Comparison of ENCODE assay signal across 17 cellular contexts in genomic region chr1:234620786-234621468, GRCh38. TPM values are rescaled to one million over a fixed set of nuclear protein-coding genes. Genes with fewer than 3 reads are reported as not detected.
DNase-seq lines count a peak whose midpoint lies in the region; ATAC-seq and TF ChIP-seq lines count a peak whose summit lies in the region.
"Had no signal": no experiment of that assay in that cellular context is flagged by ENCODE, and none has a peak within 500 bp of the region (broad histone marks: within the 10 kb centered on the region; RNA-seq: fewer than 3 reads in every experiment).

No MANE protein-coding gene starts in this region.

- H2BK120ac ChIP-seq in neuronal stem cell (ENCODE audit: low read depth, low read length), result no peak overlapping the region

- H3K4ac ChIP-seq in neuronal stem cell (ENCODE audit: low read length), result no peak overlapping the region

- H3K27ac Mint-ChIP-seq in type B pancreatic cell (peak overlapping the region; percentile 78), GM23338 (no peak overlapping the region)
- H3K27ac Mint-ChIP-seq: activated CD4-positive, alpha-beta T cell treated with anti-CD3 and anti-CD28 coated beads, Interleukin-2, amount 10 ng/mL, durations not matched to agents 7 days and 5 days; endodermal cell had no signal

- H2BK15ac ChIP-seq in neuronal stem cell (ENCODE audit: low read length), result no peak overlapping the region

- H3K27ac ChIP-seq in SJCRH30 (peak overlapping the region; percentile 90), epithelial cell of prostate (peak overlapping the region; percentile 91), neuronal stem cell (replicated peaks; ENCODE audit: low read length) (no peak overlapping the region), GM23338 (ENCODE audit: low read depth) (no peak overlapping the region)
- H3K27ac ChIP-seq: BLaER1 had no signal

- H3K36me3 ChIP-seq in SJCRH30 (no peaks in the 10 kb centered on the region), neuronal stem cell (replicated peaks in 1 of 2; ENCODE audit: control insufficient read depth in 2 of 2, insufficient read depth in 2 of 2, low read length in 2 of 2) (no peaks in the 10 kb centered on the region), GM23338 (ENCODE audit: insufficient read depth) (no peaks in the 10 kb centered on the region), MG63 (no peaks in the 10 kb centered on the region)
- H3K36me3 ChIP-seq: BLaER1 had no signal

- no peak for ATAC-seq in GM23338
- no peak for ATAC-seq in GM21825 (IDR thresholded peaks at IDR 0.05; ENCODE audit: unreplicated experiment)
- ATAC-seq: naive thymus-derived CD8-positive, alpha-beta T cell had no signal

- H3K9me2 ChIP-seq in GM23338 (ENCODE audit: insufficient read depth), result no peaks in the 10 kb centered on the region

- no peaks in the 10 kb centered on the region for H3K79me1 ChIP-seq in neuronal stem cell (ENCODE audit: low read depth, low read length)

- H2AK5ac ChIP-seq in neuronal stem cell (ENCODE audit: low read depth, low read length), result no peak overlapping the region

- H3K4me2 ChIP-seq in neuronal stem cell (ENCODE audit: insufficient read depth, low read length, poor library complexity, severe bottlenecking) (no peak overlapping the region), GM23338 (no peak overlapping the region)

- H3K4me1 ChIP-seq in SJCRH30, result peaks cover 56% of the 10 kb centered on the region
- peaks cover 19 to 28% of the 10 kb centered on the region in 2 donors for H3K4me1 ChIP-seq in neuronal stem cell (ENCODE audit: control insufficient read depth in 2 of 2, insufficient read depth in 1 of 2, low read depth in 1 of 2, low read length in 2 of 2)
- peaks cover 34% of the 10 kb centered on the region for H3K4me1 ChIP-seq in GM23338 (ENCODE audit: insufficient read depth)

- H3K4me1 Mint-ChIP-seq in type B pancreatic cell (ENCODE audit: unreplicated experiment) (peaks cover 68% of the 10 kb centered on the region), GM23338 (peaks cover 49% of the 10 kb centered on the region)

- no peaks in the 10 kb centered on the region for H3K79me2 ChIP-seq in GM23338 (replicated peaks; ENCODE audit: insufficient read depth)

- H3K9me3 Mint-ChIP-seq in type B pancreatic cell, result no peaks in the 10 kb centered on the region
- no peaks in the 10 kb centered on the region for H3K9me3 Mint-ChIP-seq in GM23338
- H3K9me3 Mint-ChIP-seq: activated CD4-positive, alpha-beta T cell treated with anti-CD3 and anti-CD28 coated beads, Interleukin-2, amount 10 ng/mL, durations not matched to agents 7 days and 5 days; endodermal cell; H9; naive thymus-derived CD8-positive, alpha-beta T cell had no signal

- WGBS in neuronal stem cell (ENCODE audit: extremely low coverage in 2 of 2, insufficient read length in 2 of 2, insufficient replicate concordance in 1 of 2), 2 donors, result no CpG with 5 or more reads among the region's 5 CpGs

- H3K27me3 Mint-ChIP-seq in type B pancreatic cell, result no peaks in the 10 kb centered on the region
- peaks cover 4% of the 10 kb centered on the region for H3K27me3 Mint-ChIP-seq in GM23338 (ENCODE audit: insufficient read depth, low read depth, poor library complexity)
- H3K27me3 Mint-ChIP-seq: activated CD4-positive, alpha-beta T cell treated with anti-CD3 and anti-CD28 coated beads, Interleukin-2, amount 10 ng/mL, durations not matched to agents 7 days and 5 days; naive thymus-derived CD8-positive, alpha-beta T cell had no signal

- H4K20me1 ChIP-seq in GM23338 (replicated peaks; ENCODE audit: insufficient read depth), result no peaks in the 10 kb centered on the region
- H4K20me1 ChIP-seq: BLaER1 had no signal

- no peak for DNase-seq in SJCRH30
- DNase-seq in epithelial cell of prostate (ENCODE audit: low read depth, low spot score), result no peak
- no peak for DNase-seq in neuronal stem cell (ENCODE audit: low spot score)
- DNase-seq in type B pancreatic cell (ENCODE audit: extremely low spot score, unreplicated experiment), result no peak
- DNase-seq in GM23338 (ENCODE audit: low spot score), result no peak
- no peak for DNase-seq in MG63
- DNase-seq: activated CD4-positive, alpha-beta T cell treated with anti-CD3 and anti-CD28 coated beads, Interleukin-2, amount 10 ng/mL, durations not matched to agents 7 days and 5 days; activated naive CD4-positive, alpha-beta T cell treated with anti-CD3 and anti-CD28 coated beads, Interleukin-2, amount 50 U/mL, for 16 hours; activated T-cell treated with anti-CD3 and anti-CD28 coated beads for 4 hours; endodermal cell; H9; naive thymus-derived CD8-positive, alpha-beta T cell; OCI-M1; stimulated activated CD8-positive, alpha-beta memory T cell treated with anti-CD3 and anti-CD28 coated beads, Interleukin-4, amount 100 ng/mL, for 48 hours; testis had no signal

- H3K4me3 Mint-ChIP-seq in type B pancreatic cell, result no peak overlapping the region
- H3K4me3 Mint-ChIP-seq in GM23338, result no peak overlapping the region
- H3K4me3 Mint-ChIP-seq: activated CD4-positive, alpha-beta T cell treated with anti-CD3 and anti-CD28 coated beads, Interleukin-2, amount 10 ng/mL, durations not matched to agents 7 days and 5 days; endodermal cell; H9; naive thymus-derived CD8-positive, alpha-beta T cell had no signal

- H3K18ac ChIP-seq in neuronal stem cell (ENCODE audit: low read length), result peak overlapping the region; percentile 51

- H3K36me3 Mint-ChIP-seq in type B pancreatic cell (no peaks in the 10 kb centered on the region), GM23338 (ENCODE audit: low read depth) (no peaks in the 10 kb centered on the region)
- H3K36me3 Mint-ChIP-seq: naive thymus-derived CD8-positive, alpha-beta T cell had no signal

- TF ChIP-seq CTCF in type B pancreatic cell (conservative IDR thresholded peaks at IDR 0.05) (no peak), GM23338 (conservative IDR thresholded peaks at IDR 0.05; ENCODE audit: low read depth in 2 of 2) (no peak)

- no peak overlapping the region for H4K8ac ChIP-seq in neuronal stem cell (ENCODE audit: low read depth, low read length)

- H2BK12ac ChIP-seq in neuronal stem cell (ENCODE audit: low read length), result no peak overlapping the region

- no peak overlapping the region for H2BK5ac ChIP-seq in neuronal stem cell (ENCODE audit: low read length)

- H3K23ac ChIP-seq in neuronal stem cell (ENCODE audit: low read depth, low read length, poor library complexity), result no peak overlapping the region

- no peak overlapping the region for H3K14ac ChIP-seq in neuronal stem cell (ENCODE audit: low read length)

- no peak overlapping the region for H3K9ac ChIP-seq in neuronal stem cell (ENCODE audit: low read depth, low read length, poor library complexity)
- H3K9ac ChIP-seq: BLaER1 had no signal

- no peak overlapping the region for H4K91ac ChIP-seq in neuronal stem cell (ENCODE audit: low read depth, low read length, poor library complexity)

- H3K9me3 ChIP-seq in SJCRH30 (replicated peaks), result no peaks in the 10 kb centered on the region
- no peaks in the 10 kb centered on the region for H3K9me3 ChIP-seq in neuronal stem cell (replicated peaks in 1 of 2; ENCODE audit: control insufficient read depth in 2 of 2, insufficient read depth in 1 of 2, low read depth in 1 of 2, low read length in 2 of 2)
- H3K9me3 ChIP-seq in MG63, result no peaks in the 10 kb centered on the region
- H3K9me3 ChIP-seq: BLaER1, testis had no signal

- H3K4me3 ChIP-seq in SJCRH30, result no peak overlapping the region
- H3K4me3 ChIP-seq in neuronal stem cell (ENCODE audit: low read length in 2 of 2), result no peak overlapping the region
- no peak overlapping the region for H3K4me3 ChIP-seq in GM23338
- no peak overlapping the region for H3K4me3 ChIP-seq in MG63
- H3K4me3 ChIP-seq: BLaER1, testis had no signal

- H3K27me3 ChIP-seq in SJCRH30, result no peaks in the 10 kb centered on the region
- H3K27me3 ChIP-seq in neuronal stem cell (ENCODE audit: control insufficient read depth in 3 of 3, insufficient read depth in 3 of 3, low read depth in 1 of 3, low read length in 3 of 3), result no peaks in the 10 kb centered on the region
- H3K27me3 ChIP-seq in GM23338 (ENCODE audit: insufficient read depth), result no peaks in the 10 kb centered on the region
- no peaks in the 10 kb centered on the region for H3K27me3 ChIP-seq in MG63
- H3K27me3 ChIP-seq: BLaER1, testis had no signal

- no peaks in the 10 kb centered on the region for H3F3A ChIP-seq in GM23338 (replicated peaks; ENCODE audit: low read depth)

- H2AFZ ChIP-seq in neuronal stem cell (ENCODE audit: low read length) (no peak overlapping the region), GM23338 (no peak overlapping the region)

TF ChIP-seq in GM23338, 12 proteins besides CTCF, POLR2A, EP300 and RAD21 (continues in another document):
- TF ChIP-seq EZH2 (IDR thresholded peaks at IDR 0.05; ENCODE audit: low read depth, unreplicated experiment), result no peak
- no peak for TF ChIP-seq REST (IDR thresholded peaks at IDR 0.05; ENCODE audit: unreplicated experiment)
- no peak for TF ChIP-seq EZH2phosphoT487 (IDR thresholded peaks at IDR 0.05; ENCODE audit: unreplicated experiment)

RNA-seq across cellular contexts. Expression of gene IRF2BP2, which starts 10.9 kb away (rescaled TPM):
- 33.2 and 41.1 TPM in 2 replicates for total RNA-seq in SJCRH30 (2014; rRNA removed; shearing (Covaris generic))
- 28.8 TPM for polyA plus RNA-seq in neuronal stem cell (2013, experiment 1 of 2)
- polyA plus RNA-seq in neuronal stem cell (2013, experiment 2 of 2), result 29.3 TPM
- total RNA-seq in type B pancreatic cell (ENCODE audit: low replicate concordance), result 181 and 202 TPM in 2 replicates
- total RNA-seq in GM23338 (2014; rRNA removed; shearing (Covaris generic)), result 62.4 and 62.9 TPM in 2 replicates
- polyA plus RNA-seq in GM23338 (2016; fragmentation: Nextera tagmentation; extraction: Ambion mirVana), result 19.4 and 21.5 TPM in 2 replicates
- total RNA-seq in MG63 (2014; rRNA removed; shearing (Covaris generic); ENCODE audit: low replicate concordance), result 52.8 and 67.4 TPM in 2 replicates

Comparison
In these comparisons a context has a peak if more than half of its experiments do, and no peak if none do; other contexts are left out.
1. H3K27ac ChIP-seq: peak in SJCRH30 (single experiment) and epithelial cell of prostate (single experiment); none in neuronal stem cell (single experiment) and GM23338 (single experiment).